Comparison of ENCODE assay signal across 9 cellular contexts in the genomic region with DNA sequence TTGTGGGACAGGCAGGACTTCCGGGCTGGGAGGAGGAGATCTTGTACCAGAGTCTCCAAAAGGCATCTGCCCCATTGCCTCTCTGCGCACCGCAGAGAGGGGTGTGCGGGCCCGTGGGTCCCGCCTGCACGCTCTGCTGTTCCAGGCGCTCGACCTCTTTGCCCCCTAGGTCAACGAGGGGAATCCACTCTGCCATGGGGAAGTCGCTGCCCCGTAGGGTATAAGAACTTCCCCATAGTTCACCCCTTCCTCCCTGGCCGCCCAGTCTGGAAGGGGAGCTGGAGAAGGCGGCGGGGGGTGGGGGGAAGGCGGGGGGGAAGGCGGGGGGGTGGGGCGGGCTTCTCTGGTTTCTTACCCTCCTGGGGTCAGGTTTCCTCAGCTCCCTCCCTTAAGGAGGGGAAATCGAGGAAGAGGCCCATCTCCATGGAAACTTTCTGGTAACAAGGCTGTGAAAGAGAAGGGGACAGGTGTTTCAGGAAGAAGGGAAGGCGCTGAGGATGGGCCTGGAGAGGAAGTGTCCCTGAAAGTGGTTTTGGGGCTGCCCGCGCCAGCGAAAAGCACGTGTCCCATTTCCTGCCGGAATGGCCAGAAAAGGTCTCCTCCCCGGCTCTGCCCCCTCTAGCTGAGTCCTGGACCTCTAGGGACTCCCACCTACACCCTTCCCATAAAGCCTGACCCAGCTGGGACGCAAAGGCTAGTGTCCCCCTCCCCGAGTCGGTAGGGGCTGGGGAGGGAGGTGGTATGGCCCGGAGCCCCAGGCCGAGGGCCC. TPM values are rescaled to one million over a fixed set of nuclear protein-coding genes. Genes with fewer than 3 reads are reported as not detected.
DNase-seq lines count a peak whose midpoint lies in the region; ATAC-seq, FAIRE-seq and TF ChIP-seq lines count a peak whose summit lies in the region.
"Had no signal": no experiment of that assay in that cellular context is flagged by ENCODE, and none has a peak within 500 bp of the region (broad histone marks: within the 10 kb centered on the region; RNA-seq: fewer than 3 reads in every experiment).

No MANE protein-coding gene starts in this region.

- H2AFZ ChIP-seq in MM.1S (ENCODE audit: low read length) = peak overlapping the region; percentile 89

- no peaks in the 10 kb centered on the region for H4K20me1 ChIP-seq in MM.1S (ENCODE audit: insufficient read depth, low read length)

- H3K27me3 ChIP-seq in MM.1S (replicated peaks; ENCODE audit: insufficient read depth, low read length) = no peaks in the 10 kb centered on the region
- H3K27me3 ChIP-seq in left ventricle myocardium inferior (ENCODE audit: low read depth) = no peaks in the 10 kb centered on the region
- H3K27me3 ChIP-seq in stomach smooth muscle (ENCODE audit: control insufficient read depth in 1 of 2, insufficient read depth in 2 of 2, low read length in 2 of 2) = peaks cover 3 to 7% of the 10 kb centered on the region in 2 donors

- peak; percentile 12 for ATAC-seq in GM21526 (IDR thresholded peaks at IDR 0.05; ENCODE audit: low FRiP score, unreplicated experiment)
- no peak for ATAC-seq in GM18867 (IDR thresholded peaks at IDR 0.05; ENCODE audit: unreplicated experiment)

- no peaks in the 10 kb centered on the region for H3K79me2 ChIP-seq in MM.1S (ENCODE audit: low read length)

- DNase-seq in GM12892 (ENCODE audit: insufficient read length) = peak; percentile 32
- no peak for DNase-seq in MM.1S
- DNase-seq in left ventricle myocardium inferior = no peak
- DNase-seq in NCI-H1048 (lab: John Stamatoyannopoulos, UW) = no peak
- no peak for DNase-seq in cerebellum (ENCODE audit: low spot score)

- no peak for TF ChIP-seq CTCF in MM.1S (IDR thresholded peaks at IDR 0.05; ENCODE audit: low read length)
- TF ChIP-seq CTCF in left ventricle myocardium inferior (IDR thresholded peaks at IDR 0.05; ENCODE audit: borderline replicate concordance) = no peak

- peak; percentile 24 for FAIRE-seq in GM12892 (lab: Jason Lieb, UNC)

- H3K36me3 ChIP-seq in MM.1S (replicated peaks; ENCODE audit: insufficient read depth, low read length) = no peaks in the 10 kb centered on the region
- no peaks in the 10 kb centered on the region for H3K36me3 ChIP-seq in left ventricle myocardium inferior
- H3K36me3 ChIP-seq in stomach smooth muscle (ENCODE audit: control insufficient read depth in 2 of 2, insufficient read depth in 2 of 2, low read length in 2 of 2) = no peaks in the 10 kb centered on the region

- H3K4me1 ChIP-seq in MM.1S (ENCODE audit: low read length) (peaks cover 8% of the 10 kb centered on the region; the same call in 1 of the 2 replicates), left ventricle myocardium inferior (peaks cover 16% of the 10 kb centered on the region), stomach smooth muscle (ENCODE audit: control insufficient read depth, insufficient read depth, low read length) (peaks cover 2% of the 10 kb centered on the region)

- peak overlapping the region; percentile 83 for H3K4me2 ChIP-seq in MM.1S (ENCODE audit: low read depth, low read length)

- no peaks in the 10 kb centered on the region for H3K9me2 ChIP-seq in MM.1S (replicated peaks; ENCODE audit: insufficient read depth, low read length)

- TF ChIP-seq POLR2A in GM12892 (IDR thresholded peaks at IDR 0.05; ENCODE audit: low read depth, low read length) = no peak

- H3K9ac ChIP-seq in MM.1S (ENCODE audit: low read length) = peak overlapping the region; percentile 39; the same call in 1 of the 2 replicates
- no peak overlapping the region for H3K9ac ChIP-seq in stomach smooth muscle (ENCODE audit: low read length in 2 of 2)

- H3K27ac ChIP-seq in MM.1S (ENCODE audit: low read length) (no peak overlapping the region), left ventricle myocardium inferior (replicated peaks) (no peak overlapping the region), stomach smooth muscle (ENCODE audit: low read length) (no peak overlapping the region)

- no peaks in the 10 kb centered on the region for H3F3A ChIP-seq in MM.1S (ENCODE audit: insufficient read depth, low read length)

- H3K9me3 ChIP-seq in MM.1S (replicated peaks; ENCODE audit: insufficient read depth, low read length) = no peaks in the 10 kb centered on the region
- H3K9me3 ChIP-seq in left ventricle myocardium inferior (replicated peaks) = no peaks in the 10 kb centered on the region
- no peaks in the 10 kb centered on the region for H3K9me3 ChIP-seq in stomach smooth muscle (ENCODE audit: control insufficient read depth in 2 of 2, low read length in 2 of 2)

- intact Hi-C loops in left ventricle myocardium inferior (cut with micrococcal nuclease) = no loop called here

- H3K4me3 ChIP-seq in MM.1S (ENCODE audit: low read length) (peak overlapping the region; percentile 57), left ventricle myocardium inferior (peak overlapping the region; percentile 62), stomach smooth muscle (ENCODE audit: low read length in 2 of 2) (peak overlapping the region; percentile 52 to 69)

RNA-seq across cellular contexts. Expression of a gene that starts 27.5 kb away (rescaled TPM):
- polyA plus RNA-seq in GM12892 (2012; ENCODE audit: missing spikeins) = 1.1 TPM
- total RNA-seq in left ventricle myocardium inferior (not detected), cerebellum (0.36 TPM)
- total RNA-seq: M059J had no signal
